3 cellular contexts compared by ENCODE assay signal in genomic region chr14:89731534-89731933, GRCh38.
TF ChIP-seq lines count a peak whose summit lies in the region.

No MANE protein-coding gene starts in this region.

TF ChIP-seq in HepG2, 621 proteins besides CTCF, POLR2A, EP300 and RAD21:
- TF ChIP-seq KLF16 (CRISPR knock-in tag; IDR thresholded peaks at IDR 0.05) (no peak), ELF3 (CRISPR knock-in tag; IDR thresholded peaks at IDR 0.05) (no peak), MAFK (conservative IDR thresholded peaks at IDR 0.05 in 1 of 2, IDR thresholded peaks at IDR 0.05 in 1 of 2; ENCODE audit: low read length in 2 of 2) (peak; percentile 55 to 71), ZNF24 (IDR thresholded peaks at IDR 0.05) (no peak), HMGXB3 (CRISPR knock-in tag; IDR thresholded peaks at IDR 0.05; ENCODE audit: borderline replicate concordance) (no peak), MAFF (IDR thresholded peaks at IDR 0.05; ENCODE audit: low read depth, low read length) (peak; percentile 43; the same call in 1 of the 2 replicates), ATF4 (CRISPR knock-in tag; IDR thresholded peaks at IDR 0.05) (no peak), HINFP (CRISPR knock-in tag; IDR thresholded peaks at IDR 0.05; ENCODE audit: low read depth) (no peak)

TF ChIP-seq in IMR-90, 13 proteins besides CTCF, POLR2A, EP300 and RAD21:
- TF ChIP-seq RFX5 (IDR thresholded peaks at IDR 0.05; ENCODE audit: low read depth, low read length) (no peak), MAFK (IDR thresholded peaks at IDR 0.05; ENCODE audit: low read depth, low read length) (peak; percentile 49), RCOR1 (IDR thresholded peaks at IDR 0.05; ENCODE audit: insufficient replicate concordance, low read length) (no peak), BHLHE40 (IDR thresholded peaks at IDR 0.05; ENCODE audit: low read depth, low read length) (no peak)

TF ChIP-seq in K562, 482 proteins besides CTCF, POLR2A, EP300 and RAD21:
- TF ChIP-seq FOSL1 (tag; conservative IDR thresholded peaks at IDR 0.05) = no peak
- TF ChIP-seq ZNF316 (IDR thresholded peaks at IDR 0.05) = peak; percentile 33; the same call in 1 of the 2 replicates
- no peak for TF ChIP-seq ZNF444 (CRISPR knock-in tag; IDR thresholded peaks at IDR 0.05)
- 0 out of 2 replicates have a peak, but pooled peaks have one; percentile 6 for TF ChIP-seq C11orf30 (IDR thresholded peaks at IDR 0.05; ENCODE audit: low read depth)
- no peak for TF ChIP-seq ZBTB34 (CRISPR knock-in tag; IDR thresholded peaks at IDR 0.05)
- TF ChIP-seq PHF8 (IDR thresholded peaks at IDR 0.05; ENCODE audit: borderline replicate concordance, low read length) = no peak
- no peak for TF ChIP-seq NR3C1 (CRISPR knock-in tag; IDR thresholded peaks at IDR 0.05)
TF ChIP-seq in K562: peak in this region for 2.
